Comparison of ENCODE assay signal across 20 cellular contexts in the genomic region with DNA sequence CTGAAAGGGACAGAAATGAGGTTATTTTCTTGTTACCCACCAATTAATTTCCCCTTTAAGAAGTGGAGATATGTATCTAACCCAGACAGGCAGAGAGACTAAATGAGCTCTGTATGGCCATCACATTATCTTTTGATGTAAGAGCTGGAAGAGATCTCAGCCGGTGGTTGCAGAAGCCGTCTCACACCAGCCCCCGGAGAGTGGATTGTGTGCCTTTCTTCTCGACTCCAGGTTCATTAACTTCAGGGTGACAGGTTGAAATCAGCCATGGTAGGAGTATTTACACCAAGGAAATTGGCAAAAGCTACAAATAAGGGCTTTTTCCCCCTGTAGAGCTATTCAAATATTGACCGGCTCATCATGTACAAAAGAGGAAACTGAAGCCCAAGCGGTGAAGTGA.
"Had no signal": no experiment of that assay in that cellular context is flagged by ENCODE, and none has a peak within 500 bp of the region (broad histone marks: within the 10 kb centered on the region; RNA-seq: fewer than 3 reads in every experiment).

No MANE protein-coding gene starts in this region.

- H3K27ac Mint-ChIP-seq: dendritic cell treated with granulocyte-macrophage colony-stimulating factor and Interleukin-4, amounts not matched to agents 40 ng/mL and 50 ng/mL, for 4 days had no signal

- DNase-seq: colonic mucosa; cortex of kidney; effector CD8-positive, alpha-beta T cell; erythroblast; esophagus squamous epithelium; foreskin fibroblast; foreskin melanocyte; gastrocnemius medialis; glutamatergic neuron; heart right ventricle; hippocampal formation; left cardiac atrium; left lung; left ventricle myocardium superior; lower lobe of right lung; mesenchymal stem cell; midbrain had no signal

- H3K27ac ChIP-seq: colonic mucosa, epithelial cell of prostate, esophagus squamous epithelium, gastrocnemius medialis, heart right ventricle, left lung, lower lobe of right lung had no signal

- H3K9me3 Mint-ChIP-seq: dendritic cell treated with granulocyte-macrophage colony-stimulating factor and Interleukin-4, amounts not matched to agents 40 ng/mL and 50 ng/mL, for 4 days had no signal

- H3K4me3 ChIP-seq: colonic mucosa, esophagus squamous epithelium, gastrocnemius medialis, heart right ventricle, left lung, lower lobe of right lung had no signal

- ATAC-seq: esophagus mucosa, gastrocnemius medialis, heart right ventricle, left cardiac atrium, left lung, left ventricle myocardium superior, lower lobe of right lung had no signal

- H3K4me1 ChIP-seq: colonic mucosa, esophagus squamous epithelium, gastrocnemius medialis, heart right ventricle, left lung, lower lobe of right lung had no signal

- H3K36me3 ChIP-seq: colonic mucosa, esophagus squamous epithelium, gastrocnemius medialis, heart right ventricle, left lung, lower lobe of right lung had no signal

- H3K4me3 Mint-ChIP-seq: dendritic cell treated with granulocyte-macrophage colony-stimulating factor and Interleukin-4, amounts not matched to agents 40 ng/mL and 50 ng/mL, for 4 days had no signal

- H3K27me3 ChIP-seq: colonic mucosa had no signal
